10 cellular contexts compared by ENCODE assay signal in genomic region chr17:78980624-78980972, GRCh38. TPM values are rescaled to one million over a fixed set of nuclear protein-coding genes. Genes with fewer than 3 reads are reported as not detected.
DNase-seq lines count a peak whose midpoint lies in the region; ATAC-seq and TF ChIP-seq lines count a peak whose summit lies in the region.
"Had no signal": no experiment of that assay in that cellular context is flagged by ENCODE, and none has a peak within 500 bp of the region (broad histone marks: within the 10 kb centered on the region; RNA-seq: fewer than 3 reads in every experiment).

No MANE protein-coding gene starts in this region.

- TF ChIP-seq EP300 in ovary (IDR thresholded peaks at IDR 0.05), result no peak

- 76 to 85% (median 77%) methylated on average over 7 to 8 of the region's 8 CpGs for WGBS in ovary, 3 donors

- H3K27me3 ChIP-seq in BLaER1 (no peaks in the 10 kb centered on the region), duodenal mucosa (ENCODE audit: control insufficient read depth in 1 of 2, insufficient read depth in 2 of 2, low read length in 2 of 2) (no peaks in the 10 kb centered on the region), ovary (no peaks in the 10 kb centered on the region)

- TF ChIP-seq CTCF in ovary (IDR thresholded peaks at IDR 0.05), result no peak

- H3K4me3 ChIP-seq in BLaER1 (peak overlapping the region; percentile 62), duodenal mucosa (ENCODE audit: low read depth in 1 of 2, low read length in 2 of 2) (no peak overlapping the region), ovary (no peak overlapping the region)

- H3K4me1 ChIP-seq in BLaER1, result peaks cover 67% of the 10 kb centered on the region
- peaks cover 34 to 44% of the 10 kb centered on the region in 2 donors for H3K4me1 ChIP-seq in duodenal mucosa (ENCODE audit: control insufficient read depth in 1 of 2, insufficient read depth in 2 of 2, low read length in 2 of 2)
- H3K4me1 ChIP-seq in ovary (ENCODE audit: insufficient read depth), result peaks cover 34% of the 10 kb centered on the region

- ATAC-seq in HG03432 (IDR thresholded peaks at IDR 0.05; ENCODE audit: unreplicated experiment) (no peak), HG03439 (IDR thresholded peaks at IDR 0.05; ENCODE audit: unreplicated experiment) (no peak)

- H3K27ac ChIP-seq in BLaER1 (peak overlapping the region; percentile 87), KOPT-K1 (ENCODE audit: low read depth, low read length, poor library complexity, severe bottlenecking) (peak overlapping the region; percentile 91), duodenal mucosa (ENCODE audit: low read depth, low read length) (peak overlapping the region; percentile 74), ovary (peak overlapping the region; percentile 60 to 75)

- H4K20me1 ChIP-seq in BLaER1, result peaks cover 24% of the 10 kb centered on the region; the same call in 1 of the 2 replicates

- peak overlapping the region; percentile 73 for H3K9ac ChIP-seq in BLaER1
- peak overlapping the region; percentile 14 to 69 for H3K9ac ChIP-seq in duodenal mucosa (ENCODE audit: low read depth in 1 of 2, low read length in 2 of 2)

- peak overlapping the region; percentile 97 for H3K4me2 ChIP-seq in BLaER1

- peaks cover 15% of the 10 kb centered on the region; the same call in 1 of the 2 replicates for H3K36me3 ChIP-seq in BLaER1
- peaks cover 30% of the 10 kb centered on the region for H3K36me3 ChIP-seq in KOPT-K1 (ENCODE audit: insufficient read depth, low read length)
- peaks cover 0 to 4% of the 10 kb centered on the region in 2 donors for H3K36me3 ChIP-seq in duodenal mucosa (ENCODE audit: control insufficient read depth in 1 of 2, insufficient read depth in 2 of 2, low read length in 2 of 2)
- no peaks in the 10 kb centered on the region for H3K36me3 ChIP-seq in ovary

- TF ChIP-seq POLR2A in ovary (IDR thresholded peaks at IDR 0.05), result no peak

- H3K9me3 ChIP-seq in BLaER1 (no peaks in the 10 kb centered on the region), KOPT-K1 (ENCODE audit: insufficient read depth, low read length, poor library complexity, severe bottlenecking) (no peaks in the 10 kb centered on the region), duodenal mucosa (ENCODE audit: control insufficient read depth in 1 of 2, low read length in 2 of 2) (no peaks in the 10 kb centered on the region), ovary (no peaks in the 10 kb centered on the region)
- H3K9me3 ChIP-seq: HAP-1 had no signal

- DNase-seq in ovary (no peak), NCI-H187 treated with DMSO at 0.1 percent for 48 hours (lab: John Stamatoyannopoulos, UW) (no peak), medulla oblongata (ENCODE audit: extremely low spot score) (no peak)
- DNase-seq: GDM1 had no signal

- intact Hi-C loops in ovary (cut with DNase I), result no loop called here

RNA-seq across cellular contexts. Expression of gene LGALS3BP, which starts 0.9 kb away (rescaled TPM):
- 100 to 1,000 TPM; 191 to 584 (median 250) TPM for total RNA-seq in ovary
- polyA plus RNA-seq in ovary, result 100 to 1,000 TPM; 214 to 251 TPM

RNA-seq across cellular contexts. Expression of gene CANT1, which starts 29.0 kb away (rescaled TPM):
- 10 to 100 TPM; 20.4 to 48.8 (median 34.3) TPM for total RNA-seq in ovary
- 10 to 100 TPM; 18.6 to 33.8 TPM for polyA plus RNA-seq in ovary

RNA-seq across cellular contexts. Expression of gene C1QTNF1, which starts 43.4 kb away (rescaled TPM):
- total RNA-seq in ovary, result 10 to 100 TPM; 41.1 to 85.9 (median 53.5) TPM
- 10 to 100 TPM; 17.9 to 69.4 TPM for polyA plus RNA-seq in ovary

RNA-seq across cellular contexts. Expression of gene TIMP2, which starts 55.4 kb away (rescaled TPM):
- total RNA-seq in ovary, result 100 to 1,000 TPM; 221 to 854 (median 693) TPM
- polyA plus RNA-seq in ovary, result 1,000 to 10,000 TPM in 1 of 2 donors, 100 to 1,000 TPM in 1; 542 to 1,422 TPM
